ENCODE assay signal across 1 cellular context in genomic region chr19:41263850-41264580, GRCh38.
A peak's percentile ranks its signal among the peaks of the same experiment; 100 is the strongest.
TF ChIP-seq lines count a peak whose summit lies in the region.

Gene HNRNPUL1 (plus strand): TSS chr19:41264372. CDS start chr19:41264504, 132 bp downstream.

TF ChIP-seq in WTC11, 78 proteins besides CTCF, POLR2A, EP300 and RAD21 (continued from another document and continues in another):
- TF ChIP-seq HMGXB4 (CRISPR knock-in tag; IDR thresholded peaks at IDR 0.05) (peak; percentile 82; the same call in 1 of the 2 replicates), MAX (CRISPR knock-in tag; IDR thresholded peaks at IDR 0.05) (peak; percentile 95), JUN (CRISPR knock-in tag; IDR thresholded peaks at IDR 0.05) (no peak), ZNF138 (CRISPR knock-in tag; conservative IDR thresholded peaks at IDR 0.05) (no peak), FOXP1 (CRISPR knock-in tag; IDR thresholded peaks at IDR 0.05; ENCODE audit: borderline replicate concordance) (peak; percentile 62; the same call in 1 of the 2 replicates), IRF2 (CRISPR knock-in tag; IDR thresholded peaks at IDR 0.05; ENCODE audit: borderline replicate concordance, low read depth) (no peak), FOXP4 (CRISPR knock-in tag; IDR thresholded peaks at IDR 0.05) (0 out of 2 replicates have a peak, but pooled peaks have one; percentile 52), NR1H2 (CRISPR knock-in tag; IDR thresholded peaks at IDR 0.05) (no peak), ZNF423 (CRISPR knock-in tag; IDR thresholded peaks at IDR 0.05) (no peak), NFATC4 (CRISPR knock-in tag; IDR thresholded peaks at IDR 0.05) (no peak), ZNF512 (CRISPR knock-in tag; IDR thresholded peaks at IDR 0.05; ENCODE audit: borderline replicate concordance) (no peak), SOX15 (CRISPR knock-in tag; IDR thresholded peaks at IDR 0.05) (no peak), KAT7 (CRISPR knock-in tag; IDR thresholded peaks at IDR 0.05; ENCODE audit: borderline replicate concordance) (no peak), GABPB1 (CRISPR knock-in tag; IDR thresholded peaks at IDR 0.05) (no peak; the same call in 1 of the 2 replicates), EMX1 (CRISPR knock-in tag; IDR thresholded peaks at IDR 0.05) (no peak), ZMAT4 (CRISPR knock-in tag; IDR thresholded peaks at IDR 0.05) (no peak), E2F1 (CRISPR knock-in tag; IDR thresholded peaks at IDR 0.05) (no peak), ELF4 (CRISPR knock-in tag; IDR thresholded peaks at IDR 0.05; ENCODE audit: low read depth) (peak; percentile 74; the same call in 1 of the 2 replicates), JAZF1 (CRISPR knock-in tag; IDR thresholded peaks at IDR 0.05) (no peak), ZNF532 (CRISPR knock-in tag; IDR thresholded peaks at IDR 0.05; ENCODE audit: borderline replicate concordance) (no peak), CREM (CRISPR knock-in tag; IDR thresholded peaks at IDR 0.05) (peak; percentile 84; the same call in 1 of the 2 replicates), TEAD4 (CRISPR knock-in tag; IDR thresholded peaks at IDR 0.05) (no peak), HMGA2 (CRISPR knock-in tag; IDR thresholded peaks at IDR 0.05) (no peak), SMAD3 (CRISPR knock-in tag; IDR thresholded peaks at IDR 0.05; ENCODE audit: borderline replicate concordance) (no peak), RORB (CRISPR knock-in tag; IDR thresholded peaks at IDR 0.05) (no peak), ATF1 (CRISPR knock-in tag; IDR thresholded peaks at IDR 0.05) (no peak), NR3C1 (CRISPR knock-in tag; conservative IDR thresholded peaks at IDR 0.05; ENCODE audit: low read depth) (no peak), TEAD1 (CRISPR knock-in tag; IDR thresholded peaks at IDR 0.05) (peak; percentile 71), PRRX2 (CRISPR knock-in tag; IDR thresholded peaks at IDR 0.05) (no peak), SP1 (CRISPR knock-in tag; conservative IDR thresholded peaks at IDR 0.05) (peak; percentile 93)
- TF ChIP-seq, protein P1, sequence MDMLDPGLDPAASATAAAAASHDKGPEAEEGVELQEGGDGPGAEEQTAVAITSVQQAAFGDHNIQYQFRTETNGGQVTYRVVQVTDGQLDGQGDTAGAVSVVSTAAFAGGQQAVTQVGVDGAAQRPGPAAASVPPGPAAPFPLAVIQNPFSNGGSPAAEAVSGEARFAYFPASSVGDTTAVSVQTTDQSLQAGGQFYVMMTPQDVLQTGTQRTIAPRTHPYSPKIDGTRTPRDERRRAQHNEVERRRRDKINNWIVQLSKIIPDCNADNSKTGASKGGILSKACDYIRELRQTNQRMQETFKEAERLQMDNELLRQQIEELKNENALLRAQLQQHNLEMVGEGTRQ (CRISPR knock-in tag; IDR thresholded peaks at IDR 0.05), result no peak
- TF ChIP-seq, protein P2, sequence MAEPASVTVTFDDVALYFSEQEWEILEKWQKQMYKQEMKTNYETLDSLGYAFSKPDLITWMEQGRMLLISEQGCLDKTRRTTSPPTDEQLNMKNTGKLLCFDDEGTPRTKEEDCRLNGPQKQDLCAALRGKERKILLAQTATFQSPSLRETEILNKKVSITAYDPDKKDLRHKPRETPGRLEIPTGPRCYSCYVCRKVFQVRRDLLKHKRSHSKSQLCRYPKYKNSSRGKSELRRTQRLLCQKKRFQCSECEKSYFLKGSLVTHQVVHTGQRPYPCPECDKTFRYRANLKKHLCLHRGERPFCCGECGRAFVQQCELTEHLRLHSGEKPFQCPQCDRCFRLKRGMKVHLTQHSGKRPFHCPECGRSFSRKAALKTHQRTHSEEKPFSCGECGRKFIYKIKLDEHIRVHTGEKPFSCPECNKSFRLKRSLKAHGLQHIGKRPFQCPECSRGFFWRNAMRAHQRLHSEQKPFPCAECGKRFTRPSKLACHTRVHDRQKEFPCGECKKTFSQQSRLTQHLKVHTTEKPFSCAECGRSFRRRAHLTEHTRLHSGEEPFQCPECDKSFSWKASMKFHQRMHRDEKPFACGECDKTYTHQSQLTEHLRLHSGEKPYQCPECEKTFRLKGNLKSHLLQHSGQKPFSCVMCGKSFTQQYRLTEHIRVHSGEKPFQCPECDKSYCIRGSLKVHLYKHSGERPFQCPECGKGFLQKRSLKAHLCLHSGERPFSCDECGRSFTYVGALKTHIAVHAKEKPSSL (CRISPR knock-in tag; conservative IDR thresholded peaks at IDR 0.05), result no peak
- TF ChIP-seq, protein P3, sequence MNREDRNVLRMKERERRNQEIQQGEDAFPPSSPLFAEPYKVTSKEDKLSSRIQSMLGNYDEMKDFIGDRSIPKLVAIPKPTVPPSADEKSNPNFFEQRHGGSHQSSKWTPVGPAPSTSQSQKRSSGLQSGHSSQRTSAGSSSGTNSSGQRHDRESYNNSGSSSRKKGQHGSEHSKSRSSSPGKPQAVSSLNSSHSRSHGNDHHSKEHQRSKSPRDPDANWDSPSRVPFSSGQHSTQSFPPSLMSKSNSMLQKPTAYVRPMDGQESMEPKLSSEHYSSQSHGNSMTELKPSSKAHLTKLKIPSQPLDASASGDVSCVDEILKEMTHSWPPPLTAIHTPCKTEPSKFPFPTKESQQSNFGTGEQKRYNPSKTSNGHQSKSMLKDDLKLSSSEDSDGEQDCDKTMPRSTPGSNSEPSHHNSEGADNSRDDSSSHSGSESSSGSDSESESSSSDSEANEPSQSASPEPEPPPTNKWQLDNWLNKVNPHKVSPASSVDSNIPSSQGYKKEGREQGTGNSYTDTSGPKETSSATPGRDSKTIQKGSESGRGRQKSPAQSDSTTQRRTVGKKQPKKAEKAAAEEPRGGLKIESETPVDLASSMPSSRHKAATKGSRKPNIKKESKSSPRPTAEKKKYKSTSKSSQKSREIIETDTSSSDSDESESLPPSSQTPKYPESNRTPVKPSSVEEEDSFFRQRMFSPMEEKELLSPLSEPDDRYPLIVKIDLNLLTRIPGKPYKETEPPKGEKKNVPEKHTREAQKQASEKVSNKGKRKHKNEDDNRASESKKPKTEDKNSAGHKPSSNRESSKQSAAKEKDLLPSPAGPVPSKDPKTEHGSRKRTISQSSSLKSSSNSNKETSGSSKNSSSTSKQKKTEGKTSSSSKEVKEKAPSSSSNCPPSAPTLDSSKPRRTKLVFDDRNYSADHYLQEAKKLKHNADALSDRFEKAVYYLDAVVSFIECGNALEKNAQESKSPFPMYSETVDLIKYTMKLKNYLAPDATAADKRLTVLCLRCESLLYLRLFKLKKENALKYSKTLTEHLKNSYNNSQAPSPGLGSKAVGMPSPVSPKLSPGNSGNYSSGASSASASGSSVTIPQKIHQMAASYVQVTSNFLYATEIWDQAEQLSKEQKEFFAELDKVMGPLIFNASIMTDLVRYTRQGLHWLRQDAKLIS (CRISPR knock-in tag; IDR thresholded peaks at IDR 0.05; ENCODE audit: borderline replicate concordance), result no peak; the same call in 1 of the 2 replicates
- TF ChIP-seq, protein P4, sequence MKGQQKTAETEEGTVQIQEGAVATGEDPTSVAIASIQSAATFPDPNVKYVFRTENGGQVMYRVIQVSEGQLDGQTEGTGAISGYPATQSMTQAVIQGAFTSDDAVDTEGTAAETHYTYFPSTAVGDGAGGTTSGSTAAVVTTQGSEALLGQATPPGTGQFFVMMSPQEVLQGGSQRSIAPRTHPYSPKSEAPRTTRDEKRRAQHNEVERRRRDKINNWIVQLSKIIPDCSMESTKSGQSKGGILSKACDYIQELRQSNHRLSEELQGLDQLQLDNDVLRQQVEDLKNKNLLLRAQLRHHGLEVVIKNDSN (CRISPR knock-in tag; IDR thresholded peaks at IDR 0.05), result no peak
- TF ChIP-seq, protein P5, sequence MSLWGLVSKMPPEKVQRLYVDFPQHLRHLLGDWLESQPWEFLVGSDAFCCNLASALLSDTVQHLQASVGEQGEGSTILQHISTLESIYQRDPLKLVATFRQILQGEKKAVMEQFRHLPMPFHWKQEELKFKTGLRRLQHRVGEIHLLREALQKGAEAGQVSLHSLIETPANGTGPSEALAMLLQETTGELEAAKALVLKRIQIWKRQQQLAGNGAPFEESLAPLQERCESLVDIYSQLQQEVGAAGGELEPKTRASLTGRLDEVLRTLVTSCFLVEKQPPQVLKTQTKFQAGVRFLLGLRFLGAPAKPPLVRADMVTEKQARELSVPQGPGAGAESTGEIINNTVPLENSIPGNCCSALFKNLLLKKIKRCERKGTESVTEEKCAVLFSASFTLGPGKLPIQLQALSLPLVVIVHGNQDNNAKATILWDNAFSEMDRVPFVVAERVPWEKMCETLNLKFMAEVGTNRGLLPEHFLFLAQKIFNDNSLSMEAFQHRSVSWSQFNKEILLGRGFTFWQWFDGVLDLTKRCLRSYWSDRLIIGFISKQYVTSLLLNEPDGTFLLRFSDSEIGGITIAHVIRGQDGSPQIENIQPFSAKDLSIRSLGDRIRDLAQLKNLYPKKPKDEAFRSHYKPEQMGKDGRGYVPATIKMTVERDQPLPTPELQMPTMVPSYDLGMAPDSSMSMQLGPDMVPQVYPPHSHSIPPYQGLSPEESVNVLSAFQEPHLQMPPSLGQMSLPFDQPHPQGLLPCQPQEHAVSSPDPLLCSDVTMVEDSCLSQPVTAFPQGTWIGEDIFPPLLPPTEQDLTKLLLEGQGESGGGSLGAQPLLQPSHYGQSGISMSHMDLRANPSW (CRISPR knock-in tag; conservative IDR thresholded peaks at IDR 0.05; ENCODE audit: low read depth), result no peak
